ENCODE assay signal across 11 cellular contexts in genomic region chrX:118530537-118530936, GRCh38. TPM values are rescaled to one million over a fixed set of nuclear protein-coding genes. Genes with fewer than 3 reads are reported as not detected.
DNase-seq lines count a peak whose midpoint lies in the region; ATAC-seq and TF ChIP-seq lines count a peak whose summit lies in the region.
"Had no signal": no experiment of that assay in that cellular context is flagged by ENCODE, and none has a peak within 500 bp of the region (broad histone marks: within the 10 kb centered on the region; RNA-seq: fewer than 3 reads in every experiment).

No MANE protein-coding gene starts in this region.

- TF ChIP-seq CTCF in activated B cell treated with CpG ODN at 0.5 μM for 24 hours (IDR thresholded peaks at IDR 0.05) = no peak
- no peak for TF ChIP-seq CTCF in fibroblast of villous mesenchyme (IDR thresholded peaks at IDR 0.05; ENCODE audit: insufficient read depth, low read depth, low read length)
- TF ChIP-seq CTCF in coronary artery (IDR thresholded peaks at IDR 0.05) = no peak

- CTCF ChIA-PET in activated B cell treated with CpG ODN at 0.5 μM for 24 hours (lab: Charles Lee) = interaction anchor here (1.5 kb wide), 1 partner anchor 34 kb away, joined by 3 read pairs; no protein-coding TSS in a partner anchor

- intact Hi-C loops in activated B cell treated with CpG ODN at 0.5 μM for 24 hours (cut with micrococcal nuclease) = no loop called here

- H3K4me1 Mint-ChIP-seq in activated B cell treated with CpG ODN at 0.5 μM for 24 hours = peaks cover 76% of the 10 kb centered on the region

- POLR2A ChIA-PET in activated B cell treated with CpG ODN at 0.5 μM for 24 hours (lab: Charles Lee) = interaction anchor here (1.0 to 6.5 kb wide), 2 partner anchors 29 to 35 kb away, joined by 5 to 118 read pairs; partner anchors contain the start of gene DOCK11

- H3K79me2 ChIP-seq in ACC112 (ENCODE audit: control insufficient read depth, insufficient read depth, low read length, unreplicated experiment) = peaks cover 8% of the 10 kb centered on the region
- H3K79me2 ChIP-seq: parathyroid adenoma had no signal

- peaks cover 4% of the 10 kb centered on the region for H3K36me3 Mint-ChIP-seq in activated B cell treated with CpG ODN at 0.5 μM for 24 hours (ENCODE audit: low read depth)

- H3K36me3 ChIP-seq in ACC112 (ENCODE audit: insufficient read depth, low read length) = no peaks in the 10 kb centered on the region

- H3K9me3 Mint-ChIP-seq in activated B cell treated with CpG ODN at 0.5 μM for 24 hours = no peaks in the 10 kb centered on the region

- H3K27me3 Mint-ChIP-seq in activated B cell treated with CpG ODN at 0.5 μM for 24 hours = no peaks in the 10 kb centered on the region

- H3K27me3 ChIP-seq in ACC112 (ENCODE audit: insufficient read depth, low read length) = no peaks in the 10 kb centered on the region

- no peak overlapping the region for H2AFZ ChIP-seq in ACC112 (ENCODE audit: low read length, unreplicated experiment)
- H2AFZ ChIP-seq: parathyroid adenoma had no signal

- H3K27ac ChIP-seq in ACC112 (ENCODE audit: low read depth, low read length) = 0 out of 2 replicates have a peak overlapping the region, but pooled peaks have one; percentile 32
- H3K27ac ChIP-seq in coronary artery = peak overlapping the region in 1 of 2 donors; percentile 30
- H3K27ac ChIP-seq: parathyroid adenoma had no signal

- H3K27ac Mint-ChIP-seq in activated B cell treated with CpG ODN at 0.5 μM for 24 hours = peak overlapping the region; percentile 97

- peak; percentile 25 for ATAC-seq in GM21529 (IDR thresholded peaks at IDR 0.05; ENCODE audit: unreplicated experiment)
- ATAC-seq in activated B cell treated with CpG ODN at 0.5 μM for 24 hours (ENCODE audit: low read depth) = no peak
- ATAC-seq in HG03159 (IDR thresholded peaks at IDR 0.05; ENCODE audit: unreplicated experiment) = no peak
- ATAC-seq in GM18873 (IDR thresholded peaks at IDR 0.05; ENCODE audit: low FRiP score, unreplicated experiment) = no peak

- no peak overlapping the region for H3K4me3 ChIP-seq in ACC112 (ENCODE audit: low read depth, low read length)
- H3K4me3 ChIP-seq in fibroblast of villous mesenchyme (ENCODE audit: low read depth, low read length) = no peak overlapping the region
- no peak overlapping the region for H3K4me3 ChIP-seq in coronary artery

- peak overlapping the region; percentile 55 for H3K4me3 Mint-ChIP-seq in activated B cell treated with CpG ODN at 0.5 μM for 24 hours

- H3K4me1 ChIP-seq in ACC112 (ENCODE audit: control insufficient read depth, insufficient read depth, low read length, unreplicated experiment) = peaks cover 23% of the 10 kb centered on the region
- H3K4me1 ChIP-seq: parathyroid adenoma had no signal

- DNase-seq in activated B cell treated with CpG ODN at 0.5 μM for 24 hours (no peak), fibroblast of villous mesenchyme (ENCODE audit: low read depth) (peak; percentile 55), coronary artery (ENCODE audit: low spot score) (no peak)
- no peak for DNase-seq in activated CD4-positive, alpha-beta T cell treated with anti-CD3 and anti-CD28 coated beads for 1 hour
- DNase-seq: C1 segment of cervical spinal cord, NCI-H1048 had no signal

RNA-seq across cellular contexts. Expression of gene DOCK11, which starts 34.9 kb away (rescaled TPM):
- total RNA-seq in activated B cell treated with CpG ODN at 0.5 μM for 24 hours (56.0 and 58.6 TPM in 2 replicates), fibroblast of villous mesenchyme (50.1 and 54.4 TPM in 2 replicates)
